ENCODE assay signal across 21 cellular contexts in the genomic region with DNA sequence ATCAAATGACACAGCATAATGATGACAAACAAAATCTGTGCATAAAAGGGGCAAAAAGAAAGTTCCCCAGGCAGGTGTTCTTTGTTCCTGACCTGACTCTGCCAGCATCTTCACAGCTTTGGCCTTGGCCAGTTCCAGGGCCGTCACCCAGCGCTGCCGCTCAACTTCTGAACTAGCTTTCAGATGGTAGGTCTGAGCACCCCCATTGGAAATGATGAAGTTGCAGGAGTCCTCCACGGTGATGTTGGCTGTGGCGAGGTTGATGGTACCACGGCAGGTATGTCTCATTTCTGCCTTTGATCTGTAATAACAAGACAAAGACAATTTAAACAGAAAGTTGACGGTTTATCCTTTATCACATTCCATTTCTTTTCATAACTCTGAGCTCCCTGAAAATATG. TPM values are rescaled to one million over a fixed set of nuclear protein-coding genes. Genes with fewer than 3 reads are reported as not detected.
DNase-seq lines count a peak whose midpoint lies in the region; ATAC-seq and TF ChIP-seq lines count a peak whose summit lies in the region.
"Had no signal": no experiment of that assay in that cellular context is flagged by ENCODE, and none has a peak within 500 bp of the region (broad histone marks: within the 10 kb centered on the region; RNA-seq: fewer than 3 reads in every experiment).

No MANE protein-coding gene starts in this region.

- peak; percentile 32 for DNase-seq in activated CD8-positive, alpha-beta T cell treated with anti-CD3 and anti-CD28 coated beads for 36 hours
- DNase-seq in activated CD8-positive, alpha-beta T cell treated with anti-CD3 and anti-CD28 coated beads, Interleukin-2, amount 10 ng/mL, durations not matched to agents 7 days and 5 days, result no peak
- DNase-seq in stimulated activated CD4-positive, alpha-beta T cell treated with anti-CD3 and anti-CD28 coated beads, Interleukin-15, amount 100 ng/mL, for 24 hours, result peak; percentile 31
- no peak for DNase-seq in stimulated activated CD4-positive, alpha-beta T cell treated with anti-CD3 and anti-CD28 coated beads, Interleukin-2, amount 100 ng/mL, for 24 hours
- peak; percentile 17 for DNase-seq in activated naive CD4-positive, alpha-beta T cell treated with anti-CD3 and anti-CD28 coated beads, Interleukin-2, amount 50 U/mL, for 16 hours
- no peak for DNase-seq in posterior vena cava (ENCODE audit: low spot score)
- DNase-seq in NCI-H1105 treated with DMSO at 0.1 percent for 48 hours (lab: John Stamatoyannopoulos, UW), result no peak
- DNase-seq: ACHN, AML-193, DMS 273 treated with DMSO at 0.1 percent for 48 hours, GDM1, GM23248, KG1, NCI-H1048, NCI-H146, NCI-H2227 treated with DMSO at 0.1 percent for 48 hours, NCI-H524, PC-9 had no signal

- H3K36me3 Mint-ChIP-seq in activated CD8-positive, alpha-beta T cell treated with anti-CD3 and anti-CD28 coated beads for 36 hours (ENCODE audit: low read depth), result peaks cover 60% of the 10 kb centered on the region
- H3K36me3 Mint-ChIP-seq in activated CD8-positive, alpha-beta T cell treated with anti-CD3 and anti-CD28 coated beads, Interleukin-2, amount 10 ng/mL, durations not matched to agents 7 days and 5 days (ENCODE audit: low read depth), result peaks cover 79% of the 10 kb centered on the region

- no peaks in the 10 kb centered on the region for H3K27me3 ChIP-seq in skeletal muscle tissue (ENCODE audit: control insufficient read depth in 3 of 3, insufficient read depth in 3 of 3, low read length in 3 of 3)

- H3K27ac ChIP-seq in skeletal muscle tissue (ENCODE audit: low read depth, low read length), result peak overlapping the region; percentile 85
- H3K27ac ChIP-seq: GM23248, PC-9 had no signal

- intact Hi-C loops in activated CD8-positive, alpha-beta T cell treated with anti-CD3 and anti-CD28 coated beads for 36 hours (cut with micrococcal nuclease), result no loop called here
- intact Hi-C loops in posterior vena cava (cut with DNase I), result loop anchor here (1.0 to 10.0 kb wide), 3 partner anchors 18 to 55 kb away; a partner anchor contains a TSS

- CTCF ChIA-PET in activated CD8-positive, alpha-beta T cell treated with anti-CD3 and anti-CD28 coated beads for 36 hours (lab: Charles Lee), result no interaction called here
- CTCF ChIA-PET in activated CD8-positive, alpha-beta T cell treated with anti-CD3 and anti-CD28 coated beads, Interleukin-2, amount 10 ng/mL, durations not matched to agents 7 days and 5 days (lab: Charles Lee), result no interaction called here

- H3K9me3 ChIP-seq in skeletal muscle tissue (ENCODE audit: control insufficient read depth in 3 of 3, low read length in 3 of 3), result no peaks in the 10 kb centered on the region

- ATAC-seq in activated CD8-positive, alpha-beta T cell treated with anti-CD3 and anti-CD28 coated beads for 36 hours, result no peak
- ATAC-seq in activated CD8-positive, alpha-beta T cell treated with anti-CD3 and anti-CD28 coated beads, Interleukin-2, amount 10 ng/mL, durations not matched to agents 7 days and 5 days, result no peak
- ATAC-seq: GM12878 had no signal

- H3K4me1 Mint-ChIP-seq in activated CD8-positive, alpha-beta T cell treated with anti-CD3 and anti-CD28 coated beads for 36 hours (ENCODE audit: low read depth), result peaks cover 46% of the 10 kb centered on the region
- peaks cover 39% of the 10 kb centered on the region for H3K4me1 Mint-ChIP-seq in activated CD8-positive, alpha-beta T cell treated with anti-CD3 and anti-CD28 coated beads, Interleukin-2, amount 10 ng/mL, durations not matched to agents 7 days and 5 days (ENCODE audit: low read depth)

- POLR2A ChIA-PET in activated CD8-positive, alpha-beta T cell treated with anti-CD3 and anti-CD28 coated beads for 36 hours (lab: Charles Lee), result interaction anchor here (0.6 to 1.5 kb wide), 6 partner anchors 10 to 58 kb away, joined by 3 to 4 read pairs (median 4); a partner anchor contains a TSS
- POLR2A ChIA-PET in activated CD8-positive, alpha-beta T cell treated with anti-CD3 and anti-CD28 coated beads, Interleukin-2, amount 10 ng/mL, durations not matched to agents 7 days and 5 days (lab: Charles Lee), result interaction anchor here (1.3 kb wide), 1 partner anchor 12 kb away, joined by 3 read pairs; no protein-coding TSS in a partner anchor

- H3K27me3 Mint-ChIP-seq in activated CD8-positive, alpha-beta T cell treated with anti-CD3 and anti-CD28 coated beads for 36 hours, result no peaks in the 10 kb centered on the region
- no peaks in the 10 kb centered on the region for H3K27me3 Mint-ChIP-seq in activated CD8-positive, alpha-beta T cell treated with anti-CD3 and anti-CD28 coated beads, Interleukin-2, amount 10 ng/mL, durations not matched to agents 7 days and 5 days (ENCODE audit: low read depth)

- H3K9ac ChIP-seq in skeletal muscle tissue (ENCODE audit: low read depth in 1 of 3, low read length in 3 of 3), result no peak overlapping the region
- H3K9ac ChIP-seq: GM23248 had no signal

- H3K27ac Mint-ChIP-seq in activated CD8-positive, alpha-beta T cell treated with anti-CD3 and anti-CD28 coated beads for 36 hours, result peak overlapping the region; percentile 30
- H3K27ac Mint-ChIP-seq in activated CD8-positive, alpha-beta T cell treated with anti-CD3 and anti-CD28 coated beads, Interleukin-2, amount 10 ng/mL, durations not matched to agents 7 days and 5 days, result no peak overlapping the region

- H3K36me3 ChIP-seq in skeletal muscle tissue (ENCODE audit: control insufficient read depth in 3 of 3, insufficient read depth in 3 of 3, low read length in 3 of 3), result peaks cover 15 to 46% (median 42%) of the 10 kb centered on the region in 3 donors

- H3K4me3 Mint-ChIP-seq in activated CD8-positive, alpha-beta T cell treated with anti-CD3 and anti-CD28 coated beads for 36 hours, result no peak overlapping the region
- no peak overlapping the region for H3K4me3 Mint-ChIP-seq in activated CD8-positive, alpha-beta T cell treated with anti-CD3 and anti-CD28 coated beads, Interleukin-2, amount 10 ng/mL, durations not matched to agents 7 days and 5 days
- H3K4me3 Mint-ChIP-seq: CD14-positive monocyte had no signal

- H3K9me3 Mint-ChIP-seq in activated CD8-positive, alpha-beta T cell treated with anti-CD3 and anti-CD28 coated beads for 36 hours, result no peaks in the 10 kb centered on the region
- H3K9me3 Mint-ChIP-seq in activated CD8-positive, alpha-beta T cell treated with anti-CD3 and anti-CD28 coated beads, Interleukin-2, amount 10 ng/mL, durations not matched to agents 7 days and 5 days (ENCODE audit: insufficient read depth), result no peaks in the 10 kb centered on the region
- H3K9me3 Mint-ChIP-seq: CD14-positive monocyte had no signal

- no peak overlapping the region for H3K4me3 ChIP-seq in skeletal muscle tissue (ENCODE audit: low read length in 3 of 3)
- H3K4me3 ChIP-seq: GM12878, GM23248, PC-9 had no signal

- TF ChIP-seq CTCF in activated CD8-positive, alpha-beta T cell treated with anti-CD3 and anti-CD28 coated beads for 36 hours (IDR thresholded peaks at IDR 0.05), result no peak

- H3K4me1 ChIP-seq in skeletal muscle tissue (ENCODE audit: control insufficient read depth in 3 of 3, insufficient read depth in 3 of 3, low read length in 3 of 3), result peaks cover 53 to 69% (median 68%) of the 10 kb centered on the region in 3 donors

RNA-seq across cellular contexts. Expression of a gene that starts 5.3 kb away (rescaled TPM):
- 10 to 100 TPM; 38.1 to 41.0 TPM for total RNA-seq in activated CD8-positive, alpha-beta T cell treated with anti-CD3 and anti-CD28 coated beads for 36 hours
- 10 to 100 TPM; 34.4 to 38.6 TPM for total RNA-seq in activated CD8-positive, alpha-beta T cell treated with anti-CD3 and anti-CD28 coated beads, Interleukin-2, amount 10 ng/mL, durations not matched to agents 7 days and 5 days
- total RNA-seq in skeletal muscle tissue (60.5 TPM), posterior vena cava (10 to 100 TPM; 29.7 to 35.7 TPM)

RNA-seq across cellular contexts. Expression of a gene that starts 58.5 kb away (rescaled TPM):
- total RNA-seq in activated CD8-positive, alpha-beta T cell treated with anti-CD3 and anti-CD28 coated beads for 36 hours, result 10 to 100 TPM; 59.5 to 60.6 TPM
- 10 to 100 TPM; 47.8 to 49.9 TPM for total RNA-seq in activated CD8-positive, alpha-beta T cell treated with anti-CD3 and anti-CD28 coated beads, Interleukin-2, amount 10 ng/mL, durations not matched to agents 7 days and 5 days
- total RNA-seq in skeletal muscle tissue (4.2 TPM), posterior vena cava (10 to 100 TPM; 19.4 to 24.2 TPM)

Comparison
In these comparisons a context has a peak if more than half of its experiments do, and no peak if none do; other contexts are left out.
1. DNase-seq: peak in activated CD8-positive, alpha-beta T cell treated with anti-CD3 and anti-CD28 coated beads for 36 hours (single experiment), stimulated activated CD4-positive, alpha-beta T cell treated with anti-CD3 and anti-CD28 coated beads, Interleukin-15, amount 100 ng/mL, for 24 hours (single experiment) and activated naive CD4-positive, alpha-beta T cell treated with anti-CD3 and anti-CD28 coated beads, Interleukin-2, amount 50 U/mL, for 16 hours (single experiment); none in activated CD8-positive, alpha-beta T cell treated with anti-CD3 and anti-CD28 coated beads, Interleukin-2, amount 10 ng/mL, durations not matched to agents 7 days and 5 days (single experiment), stimulated activated CD4-positive, alpha-beta T cell treated with anti-CD3 and anti-CD28 coated beads, Interleukin-2, amount 100 ng/mL, for 24 hours (0 of 2), posterior vena cava (single experiment) and NCI-H1105 treated with DMSO at 0.1 percent for 48 hours (single experiment).